13 cellular contexts compared by ENCODE assay signal in the genomic region with DNA sequence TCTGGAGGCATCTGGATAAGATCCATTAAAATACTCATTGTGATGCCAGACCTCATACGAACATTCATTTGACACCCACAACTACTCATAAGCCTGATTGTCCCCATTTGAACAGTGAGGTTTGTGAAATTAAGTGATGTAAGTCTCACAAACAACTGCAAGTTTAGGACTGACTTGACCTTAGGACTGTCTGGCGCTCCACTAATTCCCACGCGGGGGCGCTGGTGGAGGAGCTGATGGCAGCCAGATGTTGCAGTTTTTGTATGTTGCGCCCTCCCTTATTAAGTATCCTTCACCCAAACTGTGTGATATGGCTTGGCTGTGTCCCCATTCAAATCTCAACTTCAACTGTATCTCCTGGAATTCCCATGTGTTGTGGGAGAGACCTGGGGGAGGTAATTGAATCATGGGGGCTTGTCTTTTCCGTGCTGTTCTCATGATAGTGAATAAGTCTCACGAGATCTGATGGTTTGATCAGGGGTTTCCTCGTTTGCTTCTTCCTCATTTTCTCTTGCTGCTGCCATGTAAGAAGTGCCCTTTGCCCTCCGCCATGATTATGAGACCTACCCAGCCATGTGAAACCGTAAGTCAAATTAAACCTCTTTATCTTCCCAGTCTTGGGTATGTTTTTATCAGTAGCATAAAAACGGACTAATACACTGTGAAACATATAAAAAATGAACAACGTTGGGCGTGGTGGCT. TPM values are rescaled to one million over a fixed set of nuclear protein-coding genes. Genes with fewer than 3 reads are reported as not detected.
DNase-seq lines count a peak whose midpoint lies in the region; ATAC-seq, FAIRE-seq and TF ChIP-seq lines count a peak whose summit lies in the region.
"Had no signal": no experiment of that assay in that cellular context is flagged by ENCODE, and none has a peak within 500 bp of the region (broad histone marks: within the 10 kb centered on the region; RNA-seq: fewer than 3 reads in every experiment).

No MANE protein-coding gene starts in this region.

- H3K4me1 ChIP-seq in A673 (ENCODE audit: insufficient read depth, low read length, poor library complexity, severe bottlenecking) (peaks cover 13% of the 10 kb centered on the region), GM23338 (ENCODE audit: insufficient read depth) (no peaks in the 10 kb centered on the region; the same call in 1 of the 2 replicates), kidney (ENCODE audit: control insufficient read depth in 1 of 2, insufficient read depth in 1 of 2, low read depth in 1 of 2, low read length in 2 of 2) (no peaks in the 10 kb centered on the region)
- H3K4me1 ChIP-seq: adrenal gland had no signal

- peak; percentile 55 for TF ChIP-seq CTCF in A673 (conservative IDR thresholded peaks at IDR 0.05; ENCODE audit: low read depth, low read length)
- TF ChIP-seq CTCF in GM23338 (conservative IDR thresholded peaks at IDR 0.05; ENCODE audit: low read depth in 2 of 2): peak; percentile 64 to 69
- peak; percentile 47 for TF ChIP-seq CTCF in bronchial epithelial cell (IDR thresholded peaks at IDR 0.05; ENCODE audit: insufficient read depth, low read length, severe bottlenecking)
- TF ChIP-seq CTCF in kidney (IDR thresholded peaks at IDR 0.05; ENCODE audit: borderline replicate concordance, extremely low read depth, insufficient read depth): peak; percentile 36

- H4K20me1 ChIP-seq in GM23338 (replicated peaks; ENCODE audit: insufficient read depth): no peaks in the 10 kb centered on the region

- H3K9me2 ChIP-seq in GM23338 (ENCODE audit: insufficient read depth): no peaks in the 10 kb centered on the region

- no peaks in the 10 kb centered on the region for H3K27me3 Mint-ChIP-seq in GM23338 (ENCODE audit: insufficient read depth, low read depth, poor library complexity)

- no TSS peak for BruUV-seq in A673 (replicated peaks; lab: Mats Ljungman, UMichigan)

- H3K27ac ChIP-seq in A673 (ENCODE audit: low read depth, low read length, poor library complexity, severe bottlenecking): no peak overlapping the region
- no peak overlapping the region for H3K27ac ChIP-seq in GM23338 (ENCODE audit: low read depth)
- H3K27ac ChIP-seq in kidney (ENCODE audit: low read depth in 2 of 2, low read length in 2 of 2): no peak overlapping the region
- H3K27ac ChIP-seq: adrenal gland, epithelial cell of prostate, neutrophil had no signal

- FAIRE-seq in bronchial epithelial cell (lab: Jason Lieb, UNC) (no peak), kidney (lab: Jason Lieb, UNC) (no peak)

- H3K9ac ChIP-seq in kidney (ENCODE audit: low read length in 2 of 2): no peak overlapping the region

- H3K27me3 ChIP-seq in A673 (replicated peaks; ENCODE audit: insufficient read depth, low read depth, low read length, poor library complexity) (no peaks in the 10 kb centered on the region), GM23338 (ENCODE audit: insufficient read depth) (no peaks in the 10 kb centered on the region), bronchial epithelial cell (ENCODE audit: control insufficient read depth, insufficient read depth, low read length) (no peaks in the 10 kb centered on the region)
- H3K27me3 ChIP-seq: adrenal gland, neutrophil had no signal

- no peaks in the 10 kb centered on the region; the same call in 1 of the 2 replicates for H3F3A ChIP-seq in GM23338 (replicated peaks; ENCODE audit: low read depth)

- no peak overlapping the region for H3K27ac Mint-ChIP-seq in GM23338

- peaks cover 13% of the 10 kb centered on the region for H3K4me1 Mint-ChIP-seq in GM23338

- CTCF ChIA-PET in A673 (lab: Charles Lee): no interaction called here

- H3K36me3 ChIP-seq in A673 (ENCODE audit: insufficient read depth, low read length, poor library complexity, severe bottlenecking) (no peaks in the 10 kb centered on the region), GM23338 (ENCODE audit: insufficient read depth) (no peaks in the 10 kb centered on the region), bronchial epithelial cell (ENCODE audit: control insufficient read depth, insufficient read depth, low read length) (no peaks in the 10 kb centered on the region), kidney (ENCODE audit: control insufficient read depth in 1 of 2, insufficient read depth in 2 of 2, low read length in 2 of 2) (no peaks in the 10 kb centered on the region)
- H3K36me3 ChIP-seq: adrenal gland, neutrophil had no signal

- POLR2A ChIA-PET in A673 (lab: Charles Lee; ENCODE audit: low non-redundant PET): no interaction called here

- intact Hi-C loops in A673 (cut with micrococcal nuclease; ENCODE audit: unreplicated experiment): no loop called here
- intact Hi-C loops in kidney (cut with DNase I): no loop called here

- no peaks in the 10 kb centered on the region for H3K79me2 ChIP-seq in GM23338 (replicated peaks; ENCODE audit: insufficient read depth)

- H3K4me3 ChIP-seq in A673 (ENCODE audit: low read depth, low read length, poor library complexity, severe bottlenecking) (no peak overlapping the region), GM23338 (no peak overlapping the region), bronchial epithelial cell (ENCODE audit: low read depth, low read length) (no peak overlapping the region), kidney (ENCODE audit: low read length in 2 of 2) (no peak overlapping the region)
- H3K4me3 ChIP-seq: adrenal gland had no signal

- 0 out of 2 replicates have a peak overlapping the region, but pooled peaks have one; percentile 63 for H2AFZ ChIP-seq in GM23338

- peak; percentile 72 for ATAC-seq in GM23338

- no peak overlapping the region for H3K4me3 Mint-ChIP-seq in GM23338

- H3K36me3 Mint-ChIP-seq in GM23338 (ENCODE audit: low read depth): no peaks in the 10 kb centered on the region

- H3K9me3 Mint-ChIP-seq in GM23338: peaks cover 3% of the 10 kb centered on the region; the same call in 1 of the 3 replicates

- no peak overlapping the region for H3K4me2 ChIP-seq in GM23338

- peak; percentile 46 for DNase-seq in A673 (ENCODE audit: low spot score)
- DNase-seq in GM23338 (ENCODE audit: low spot score): peak; percentile 51
- no peak for DNase-seq in bronchial epithelial cell (ENCODE audit: low read depth)
- no peak for DNase-seq in kidney
- no peak for DNase-seq in 8988T
- no peak for DNase-seq in NCI-H748 (lab: John Stamatoyannopoulos, UW; ENCODE audit: unreplicated experiment)
- DNase-seq in iPS-NIHi11 (ENCODE audit: low spot score): no peak
- no peak for DNase-seq in effector CD4-positive, alpha-beta T cell
- DNase-seq: NCI-H1092 treated with DMSO at 0.1 percent for 48 hours, NCI-H69 had no signal

- no peaks in the 10 kb centered on the region for H3K9me3 ChIP-seq in A673 (ENCODE audit: low read depth, low read length, poor library complexity, severe bottlenecking)
- H3K9me3 ChIP-seq in kidney (ENCODE audit: control insufficient read depth in 1 of 2, low read length in 2 of 2): no peaks in the 10 kb centered on the region
- H3K9me3 ChIP-seq: adrenal gland, neutrophil had no signal

TF ChIP-seq in GM23338, 12 proteins besides CTCF, POLR2A, EP300 and RAD21 (continues in another document):
- TF ChIP-seq, protein P1, sequence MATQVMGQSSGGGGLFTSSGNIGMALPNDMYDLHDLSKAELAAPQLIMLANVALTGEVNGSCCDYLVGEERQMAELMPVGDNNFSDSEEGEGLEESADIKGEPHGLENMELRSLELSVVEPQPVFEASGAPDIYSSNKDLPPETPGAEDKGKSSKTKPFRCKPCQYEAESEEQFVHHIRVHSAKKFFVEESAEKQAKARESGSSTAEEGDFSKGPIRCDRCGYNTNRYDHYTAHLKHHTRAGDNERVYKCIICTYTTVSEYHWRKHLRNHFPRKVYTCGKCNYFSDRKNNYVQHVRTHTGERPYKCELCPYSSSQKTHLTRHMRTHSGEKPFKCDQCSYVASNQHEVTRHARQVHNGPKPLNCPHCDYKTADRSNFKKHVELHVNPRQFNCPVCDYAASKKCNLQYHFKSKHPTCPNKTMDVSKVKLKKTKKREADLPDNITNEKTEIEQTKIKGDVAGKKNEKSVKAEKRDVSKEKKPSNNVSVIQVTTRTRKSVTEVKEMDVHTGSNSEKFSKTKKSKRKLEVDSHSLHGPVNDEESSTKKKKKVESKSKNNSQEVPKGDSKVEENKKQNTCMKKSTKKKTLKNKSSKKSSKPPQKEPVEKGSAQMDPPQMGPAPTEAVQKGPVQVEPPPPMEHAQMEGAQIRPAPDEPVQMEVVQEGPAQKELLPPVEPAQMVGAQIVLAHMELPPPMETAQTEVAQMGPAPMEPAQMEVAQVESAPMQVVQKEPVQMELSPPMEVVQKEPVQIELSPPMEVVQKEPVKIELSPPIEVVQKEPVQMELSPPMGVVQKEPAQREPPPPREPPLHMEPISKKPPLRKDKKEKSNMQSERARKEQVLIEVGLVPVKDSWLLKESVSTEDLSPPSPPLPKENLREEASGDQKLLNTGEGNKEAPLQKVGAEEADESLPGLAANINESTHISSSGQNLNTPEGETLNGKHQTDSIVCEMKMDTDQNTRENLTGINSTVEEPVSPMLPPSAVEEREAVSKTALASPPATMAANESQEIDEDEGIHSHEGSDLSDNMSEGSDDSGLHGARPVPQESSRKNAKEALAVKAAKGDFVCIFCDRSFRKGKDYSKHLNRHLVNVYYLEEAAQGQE (IDR thresholded peaks at IDR 0.05; ENCODE audit: unreplicated experiment): no peak
- no peak for TF ChIP-seq CREB1 (CRISPR knock-in tag; IDR thresholded peaks at IDR 0.05; ENCODE audit: low read depth)

RNA-seq across cellular contexts. Expression of gene TIAL1, which starts 20.3 kb away (rescaled TPM):
- total RNA-seq in A673 (2021) (176 and 199 TPM in 2 replicates), bronchial epithelial cell (20.1 and 28.4 TPM in 2 replicates), kidney (88.8 TPM)
- total RNA-seq in GM23338 (2014; rRNA removed; shearing (Covaris generic)): 103 and 131 TPM in 2 replicates
- polyA plus RNA-seq in GM23338 (2016; fragmentation: Nextera tagmentation; extraction: Ambion mirVana) (87.5 and 92.6 TPM in 2 replicates), kidney (ENCODE audit: insufficient read depth, low read depth, low replicate concordance) (46.7 TPM)

RNA-seq across cellular contexts. Expression of gene BAG3, which starts 34.1 kb away (rescaled TPM):
- total RNA-seq in A673 (2021) (56.5 and 57.6 TPM in 2 replicates), bronchial epithelial cell (6.4 and 7.1 TPM in 2 replicates), kidney (42.0 TPM)
- total RNA-seq in GM23338 (2014; rRNA removed; shearing (Covaris generic)): 8.2 TPM in 2 replicates
- polyA plus RNA-seq in GM23338 (2016; fragmentation: Nextera tagmentation; extraction: Ambion mirVana) (8.4 and 8.6 TPM in 2 replicates), kidney (ENCODE audit: insufficient read depth, low read depth, low replicate concordance) (54.9 TPM)

Comparison
In these comparisons a context has a peak if more than half of its experiments do, and no peak if none do; other contexts are left out.
1. DNase-seq: peak in A673 (single experiment) and GM23338 (single experiment); none in bronchial epithelial cell (single experiment), kidney (single experiment), 8988T (single experiment), NCI-H748 (single experiment), iPS-NIHi11 (single experiment) and effector CD4-positive, alpha-beta T cell (single experiment).
2. Peak in every context shown above with its lines, with median percentiles within 50 percentile points of each other: CTCF ChIP-seq.